In the genomic region with DNA sequence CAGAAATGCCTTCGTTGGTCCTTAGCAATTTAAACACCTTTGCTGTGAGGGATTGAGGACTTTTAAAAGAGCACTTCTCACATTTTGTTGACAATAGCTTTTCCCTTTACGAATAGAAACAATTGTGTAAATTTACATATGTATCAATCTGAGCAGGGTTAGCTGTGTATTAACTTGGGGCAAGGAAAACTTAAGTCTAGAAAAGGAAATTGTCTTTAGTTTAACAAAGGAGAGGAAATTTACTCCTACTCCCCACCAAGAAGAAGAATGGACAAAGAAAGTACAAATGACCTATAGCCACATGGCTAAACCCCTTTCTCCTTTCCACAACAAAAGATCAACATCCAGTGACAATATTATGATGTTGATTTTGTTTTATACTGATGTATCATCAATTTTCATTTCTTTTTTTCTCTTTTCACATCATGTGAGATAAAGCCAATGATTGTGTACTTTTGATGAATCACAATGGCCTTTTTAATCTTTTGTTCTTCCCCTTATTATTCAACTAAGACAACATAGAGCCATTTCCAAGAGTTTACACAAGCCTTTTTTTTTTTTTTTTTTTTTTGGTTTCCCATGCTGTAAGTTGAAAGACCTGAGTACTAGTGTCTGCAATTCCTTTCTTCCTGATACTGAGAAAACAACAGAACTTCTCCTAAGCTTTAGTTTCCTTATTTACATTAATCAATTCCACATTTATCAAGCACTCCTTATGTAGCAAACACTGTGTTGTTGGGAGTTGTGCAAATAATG, we compare ENCODE assay signal across 2 cellular contexts.
A peak's percentile ranks its signal among the peaks of the same experiment; 100 is the strongest.
TF ChIP-seq lines count a peak whose summit lies in the region.

No MANE protein-coding gene starts in this region.

TF ChIP-seq in GM23338, 12 proteins besides CTCF, POLR2A, EP300 and RAD21 (continues in another document):
- TF ChIP-seq NANOG (IDR thresholded peaks at IDR 0.05; ENCODE audit: borderline replicate concordance) (peak; percentile 80), ZNF114 (CRISPR knock-in tag; IDR thresholded peaks at IDR 0.05) (peak; percentile 48; the same call in 1 of the 2 replicates), EZH2 (IDR thresholded peaks at IDR 0.05; ENCODE audit: low read depth, unreplicated experiment) (no peak), ZNF331 (CRISPR knock-in tag; IDR thresholded peaks at IDR 0.05; ENCODE audit: low read depth) (no peak), ZNF462 (CRISPR knock-in tag; IDR thresholded peaks at IDR 0.05) (0 out of 2 replicates have a peak, but pooled peaks have one; percentile 12), JUNB (IDR thresholded peaks at IDR 0.05; ENCODE audit: unreplicated experiment) (no peak), EZH2phosphoT487 (IDR thresholded peaks at IDR 0.05; ENCODE audit: unreplicated experiment) (no peak)
- TF ChIP-seq, protein P1, sequence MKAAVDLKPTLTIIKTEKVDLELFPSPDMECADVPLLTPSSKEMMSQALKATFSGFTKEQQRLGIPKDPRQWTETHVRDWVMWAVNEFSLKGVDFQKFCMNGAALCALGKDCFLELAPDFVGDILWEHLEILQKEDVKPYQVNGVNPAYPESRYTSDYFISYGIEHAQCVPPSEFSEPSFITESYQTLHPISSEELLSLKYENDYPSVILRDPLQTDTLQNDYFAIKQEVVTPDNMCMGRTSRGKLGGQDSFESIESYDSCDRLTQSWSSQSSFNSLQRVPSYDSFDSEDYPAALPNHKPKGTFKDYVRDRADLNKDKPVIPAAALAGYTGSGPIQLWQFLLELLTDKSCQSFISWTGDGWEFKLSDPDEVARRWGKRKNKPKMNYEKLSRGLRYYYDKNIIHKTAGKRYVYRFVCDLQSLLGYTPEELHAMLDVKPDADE (IDR thresholded peaks at IDR 0.05) = no peak

TF ChIP-seq in H1, 55 proteins besides CTCF, POLR2A, EP300 and RAD21:
- peak; percentile 36; the same call in 1 of the 2 replicates for TF ChIP-seq SP1 (IDR thresholded peaks at IDR 0.05; ENCODE audit: low read depth, low read length)
- TF ChIP-seq, protein P2, sequence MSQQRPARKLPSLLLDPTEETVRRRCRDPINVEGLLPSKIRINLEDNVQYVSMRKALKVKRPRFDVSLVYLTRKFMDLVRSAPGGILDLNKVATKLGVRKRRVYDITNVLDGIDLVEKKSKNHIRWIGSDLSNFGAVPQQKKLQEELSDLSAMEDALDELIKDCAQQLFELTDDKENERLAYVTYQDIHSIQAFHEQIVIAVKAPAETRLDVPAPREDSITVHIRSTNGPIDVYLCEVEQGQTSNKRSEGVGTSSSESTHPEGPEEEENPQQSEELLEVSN (IDR thresholded peaks at IDR 0.05) = no peak
- no peak for TF ChIP-seq SAP30 (IDR thresholded peaks at IDR 0.05; ENCODE audit: insufficient read depth, insufficient replicate concordance, low read length)
- no peak for TF ChIP-seq CREB1 (IDR thresholded peaks at IDR 0.05)
- TF ChIP-seq PHF8 (conservative IDR thresholded peaks at IDR 0.05; ENCODE audit: low read depth, low read length) = no peak
- no peak for TF ChIP-seq BCL11A (IDR thresholded peaks at IDR 0.05; ENCODE audit: low read depth in 2 of 2, low read length in 2 of 2)
- TF ChIP-seq TBP (IDR thresholded peaks at IDR 0.05; ENCODE audit: low read depth, low read length) = no peak
- TF ChIP-seq TAF7 (optimal IDR thresholded peaks at IDR 0.05; ENCODE audit: borderline replicate concordance, low read depth, low read length) = no peak
- TF ChIP-seq SIN3A (conservative IDR thresholded peaks at IDR 0.05 in 1 of 2, IDR thresholded peaks at IDR 0.05 in 1 of 2; ENCODE audit: low read depth in 1 of 2, low read length in 2 of 2) = no peak
- no peak for TF ChIP-seq RBBP5 (IDR thresholded peaks at IDR 0.05; ENCODE audit: borderline replicate concordance, low read depth, low read length)
- no peak for TF ChIP-seq TCF12 (IDR thresholded peaks at IDR 0.05; ENCODE audit: low read depth, low read length)
- TF ChIP-seq POU5F1 (IDR thresholded peaks at IDR 0.05; ENCODE audit: low read depth, low read length) = peak; percentile 27; the same call in 1 of the 2 replicates
- no peak for TF ChIP-seq TEAD4 (IDR thresholded peaks at IDR 0.05; ENCODE audit: low read depth, low read length)
- TF ChIP-seq, protein P3, sequence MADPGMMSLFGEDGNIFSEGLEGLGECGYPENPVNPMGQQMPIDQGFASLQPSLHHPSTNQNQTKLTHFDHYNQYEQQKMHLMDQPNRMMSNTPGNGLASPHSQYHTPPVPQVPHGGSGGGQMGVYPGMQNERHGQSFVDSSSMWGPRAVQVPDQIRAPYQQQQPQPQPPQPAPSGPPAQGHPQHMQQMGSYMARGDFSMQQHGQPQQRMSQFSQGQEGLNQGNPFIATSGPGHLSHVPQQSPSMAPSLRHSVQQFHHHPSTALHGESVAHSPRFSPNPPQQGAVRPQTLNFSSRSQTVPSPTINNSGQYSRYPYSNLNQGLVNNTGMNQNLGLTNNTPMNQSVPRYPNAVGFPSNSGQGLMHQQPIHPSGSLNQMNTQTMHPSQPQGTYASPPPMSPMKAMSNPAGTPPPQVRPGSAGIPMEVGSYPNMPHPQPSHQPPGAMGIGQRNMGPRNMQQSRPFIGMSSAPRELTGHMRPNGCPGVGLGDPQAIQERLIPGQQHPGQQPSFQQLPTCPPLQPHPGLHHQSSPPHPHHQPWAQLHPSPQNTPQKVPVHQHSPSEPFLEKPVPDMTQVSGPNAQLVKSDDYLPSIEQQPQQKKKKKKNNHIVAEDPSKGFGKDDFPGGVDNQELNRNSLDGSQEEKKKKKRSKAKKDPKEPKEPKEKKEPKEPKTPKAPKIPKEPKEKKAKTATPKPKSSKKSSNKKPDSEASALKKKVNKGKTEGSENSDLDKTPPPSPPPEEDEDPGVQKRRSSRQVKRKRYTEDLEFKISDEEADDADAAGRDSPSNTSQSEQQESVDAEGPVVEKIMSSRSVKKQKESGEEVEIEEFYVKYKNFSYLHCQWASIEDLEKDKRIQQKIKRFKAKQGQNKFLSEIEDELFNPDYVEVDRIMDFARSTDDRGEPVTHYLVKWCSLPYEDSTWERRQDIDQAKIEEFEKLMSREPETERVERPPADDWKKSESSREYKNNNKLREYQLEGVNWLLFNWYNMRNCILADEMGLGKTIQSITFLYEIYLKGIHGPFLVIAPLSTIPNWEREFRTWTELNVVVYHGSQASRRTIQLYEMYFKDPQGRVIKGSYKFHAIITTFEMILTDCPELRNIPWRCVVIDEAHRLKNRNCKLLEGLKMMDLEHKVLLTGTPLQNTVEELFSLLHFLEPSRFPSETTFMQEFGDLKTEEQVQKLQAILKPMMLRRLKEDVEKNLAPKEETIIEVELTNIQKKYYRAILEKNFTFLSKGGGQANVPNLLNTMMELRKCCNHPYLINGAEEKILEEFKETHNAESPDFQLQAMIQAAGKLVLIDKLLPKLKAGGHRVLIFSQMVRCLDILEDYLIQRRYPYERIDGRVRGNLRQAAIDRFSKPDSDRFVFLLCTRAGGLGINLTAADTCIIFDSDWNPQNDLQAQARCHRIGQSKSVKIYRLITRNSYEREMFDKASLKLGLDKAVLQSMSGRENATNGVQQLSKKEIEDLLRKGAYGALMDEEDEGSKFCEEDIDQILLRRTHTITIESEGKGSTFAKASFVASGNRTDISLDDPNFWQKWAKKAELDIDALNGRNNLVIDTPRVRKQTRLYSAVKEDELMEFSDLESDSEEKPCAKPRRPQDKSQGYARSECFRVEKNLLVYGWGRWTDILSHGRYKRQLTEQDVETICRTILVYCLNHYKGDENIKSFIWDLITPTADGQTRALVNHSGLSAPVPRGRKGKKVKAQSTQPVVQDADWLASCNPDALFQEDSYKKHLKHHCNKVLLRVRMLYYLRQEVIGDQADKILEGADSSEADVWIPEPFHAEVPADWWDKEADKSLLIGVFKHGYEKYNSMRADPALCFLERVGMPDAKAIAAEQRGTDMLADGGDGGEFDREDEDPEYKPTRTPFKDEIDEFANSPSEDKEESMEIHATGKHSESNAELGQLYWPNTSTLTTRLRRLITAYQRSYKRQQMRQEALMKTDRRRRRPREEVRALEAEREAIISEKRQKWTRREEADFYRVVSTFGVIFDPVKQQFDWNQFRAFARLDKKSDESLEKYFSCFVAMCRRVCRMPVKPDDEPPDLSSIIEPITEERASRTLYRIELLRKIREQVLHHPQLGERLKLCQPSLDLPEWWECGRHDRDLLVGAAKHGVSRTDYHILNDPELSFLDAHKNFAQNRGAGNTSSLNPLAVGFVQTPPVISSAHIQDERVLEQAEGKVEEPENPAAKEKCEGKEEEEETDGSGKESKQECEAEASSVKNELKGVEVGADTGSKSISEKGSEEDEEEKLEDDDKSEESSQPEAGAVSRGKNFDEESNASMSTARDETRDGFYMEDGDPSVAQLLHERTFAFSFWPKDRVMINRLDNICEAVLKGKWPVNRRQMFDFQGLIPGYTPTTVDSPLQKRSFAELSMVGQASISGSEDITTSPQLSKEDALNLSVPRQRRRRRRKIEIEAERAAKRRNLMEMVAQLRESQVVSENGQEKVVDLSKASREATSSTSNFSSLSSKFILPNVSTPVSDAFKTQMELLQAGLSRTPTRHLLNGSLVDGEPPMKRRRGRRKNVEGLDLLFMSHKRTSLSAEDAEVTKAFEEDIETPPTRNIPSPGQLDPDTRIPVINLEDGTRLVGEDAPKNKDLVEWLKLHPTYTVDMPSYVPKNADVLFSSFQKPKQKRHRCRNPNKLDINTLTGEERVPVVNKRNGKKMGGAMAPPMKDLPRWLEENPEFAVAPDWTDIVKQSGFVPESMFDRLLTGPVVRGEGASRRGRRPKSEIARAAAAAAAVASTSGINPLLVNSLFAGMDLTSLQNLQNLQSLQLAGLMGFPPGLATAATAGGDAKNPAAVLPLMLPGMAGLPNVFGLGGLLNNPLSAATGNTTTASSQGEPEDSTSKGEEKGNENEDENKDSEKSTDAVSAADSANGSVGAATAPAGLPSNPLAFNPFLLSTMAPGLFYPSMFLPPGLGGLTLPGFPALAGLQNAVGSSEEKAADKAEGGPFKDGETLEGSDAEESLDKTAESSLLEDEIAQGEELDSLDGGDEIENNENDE (IDR thresholded peaks at IDR 0.05; ENCODE audit: insufficient replicate concordance, low read length) = peak; percentile 96
- TF ChIP-seq, protein P4, sequence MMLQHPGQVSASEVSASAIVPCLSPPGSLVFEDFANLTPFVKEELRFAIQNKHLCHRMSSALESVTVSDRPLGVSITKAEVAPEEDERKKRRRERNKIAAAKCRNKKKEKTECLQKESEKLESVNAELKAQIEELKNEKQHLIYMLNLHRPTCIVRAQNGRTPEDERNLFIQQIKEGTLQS (IDR thresholded peaks at IDR 0.05; ENCODE audit: insufficient read depth, low read depth, low read length) = no peak
- TF ChIP-seq SUZ12 (IDR thresholded peaks at IDR 0.05; ENCODE audit: low read length) = no peak
- TF ChIP-seq SP2 (IDR thresholded peaks at IDR 0.05; ENCODE audit: low read length) = no peak
- no peak for TF ChIP-seq CBX8 (IDR thresholded peaks at IDR 0.05; ENCODE audit: borderline replicate concordance, low read depth, low read length)
- no peak for TF ChIP-seq CHD2 (IDR thresholded peaks at IDR 0.05; ENCODE audit: low read length)
- no peak for TF ChIP-seq POLR2AphosphoS5 (IDR thresholded peaks at IDR 0.05; ENCODE audit: low read depth, low read length)
- TF ChIP-seq, protein P5, sequence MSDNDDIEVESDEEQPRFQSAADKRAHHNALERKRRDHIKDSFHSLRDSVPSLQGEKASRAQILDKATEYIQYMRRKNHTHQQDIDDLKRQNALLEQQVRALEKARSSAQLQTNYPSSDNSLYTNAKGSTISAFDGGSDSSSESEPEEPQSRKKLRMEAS (IDR thresholded peaks at IDR 0.05) = peak; percentile 54; the same call in 1 of the 2 replicates
- TF ChIP-seq KDM1A (IDR thresholded peaks at IDR 0.05; ENCODE audit: borderline replicate concordance, low read length) = no peak
- TF ChIP-seq CTBP2 (IDR thresholded peaks at IDR 0.05; ENCODE audit: borderline replicate concordance, insufficient read depth, insufficient read length, low read length) = no peak
- TF ChIP-seq KDM5A (IDR thresholded peaks at IDR 0.05; ENCODE audit: low read length) = no peak
- no peak for TF ChIP-seq SP4 (IDR thresholded peaks at IDR 0.05; ENCODE audit: low read length)
- TF ChIP-seq, protein P6, sequence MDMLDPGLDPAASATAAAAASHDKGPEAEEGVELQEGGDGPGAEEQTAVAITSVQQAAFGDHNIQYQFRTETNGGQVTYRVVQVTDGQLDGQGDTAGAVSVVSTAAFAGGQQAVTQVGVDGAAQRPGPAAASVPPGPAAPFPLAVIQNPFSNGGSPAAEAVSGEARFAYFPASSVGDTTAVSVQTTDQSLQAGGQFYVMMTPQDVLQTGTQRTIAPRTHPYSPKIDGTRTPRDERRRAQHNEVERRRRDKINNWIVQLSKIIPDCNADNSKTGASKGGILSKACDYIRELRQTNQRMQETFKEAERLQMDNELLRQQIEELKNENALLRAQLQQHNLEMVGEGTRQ (IDR thresholded peaks at IDR 0.05; ENCODE audit: low read length) = no peak
- no peak for TF ChIP-seq ASH2L (IDR thresholded peaks at IDR 0.05; ENCODE audit: low read length)
